In genomic region chr13:54563286-54563685, GRCh38 we compare ENCODE assay signal across 28 cellular contexts.
"Had no signal": no experiment of that assay in that cellular context is flagged by ENCODE, and none has a peak within 500 bp of the region (broad histone marks: within the 10 kb centered on the region; RNA-seq: fewer than 3 reads in every experiment).

No MANE protein-coding gene starts in this region.

- H3K36me3 Mint-ChIP-seq: stimulated activated memory B cell treated with anti-CD40 and anti-IgM and Interleukin-4, amounts not matched to agents 10 μg/mL and 1 μg/mL and 100 μg/mL, for 72 hours had no signal

- H3K4me1 ChIP-seq: gastroesophageal sphincter, heart left ventricle, left lung, psoas muscle, spleen, tibial nerve, upper lobe of left lung, uterus had no signal

- H3K4me2 ChIP-seq: hepatocyte had no signal

- FAIRE-seq: colon, islet of Langerhans had no signal

- H3K4me3 Mint-ChIP-seq: naive thymus-derived CD4-positive, alpha-beta T cell; nephron; stimulated activated memory B cell treated with anti-CD40 and anti-IgM and Interleukin-4, amounts not matched to agents 10 μg/mL and 1 μg/mL and 100 μg/mL, for 72 hours; stimulated activated naive CD8-positive, alpha-beta T cell treated with anti-CD3 and anti-CD28 coated beads, Interleukin-15, Interleukin-2, amounts not matched to agents 100 ng/mL and 50 ng/mL, for 24 hours had no signal

- H3K4me1 Mint-ChIP-seq: naive thymus-derived CD4-positive, alpha-beta T cell; nephron; stimulated activated memory B cell treated with anti-CD40 and anti-IgM and Interleukin-4, amounts not matched to agents 10 μg/mL and 1 μg/mL and 100 μg/mL, for 72 hours had no signal

- H2AFZ ChIP-seq: hepatocyte had no signal

- H3K79me2 ChIP-seq: hepatocyte had no signal

- H3K27ac Mint-ChIP-seq: naive thymus-derived CD4-positive, alpha-beta T cell; nephron; stimulated activated memory B cell treated with anti-CD40 and anti-IgM and Interleukin-4, amounts not matched to agents 10 μg/mL and 1 μg/mL and 100 μg/mL, for 72 hours; stimulated activated naive CD8-positive, alpha-beta T cell treated with anti-CD3 and anti-CD28 coated beads, Interleukin-15, Interleukin-2, amounts not matched to agents 100 ng/mL and 50 ng/mL, for 24 hours had no signal

- DNase-seq: dorsolateral prefrontal cortex; effector CD4-positive, alpha-beta T cell; foreskin fibroblast; heart left ventricle; left cardiac atrium; left lung; mesendoderm; midbrain; naive thymus-derived CD4-positive, alpha-beta T cell; nucleus accumbens; posterior cingulate gyrus; psoas muscle; right cardiac atrium; spleen; stimulated activated CD4-positive, alpha-beta T cell treated with anti-CD3 and anti-CD28 coated beads, Interleukin-4, amount 100 ng/mL, for 4 hours; upper lobe of left lung; uterus had no signal

- H3K27ac ChIP-seq: dorsolateral prefrontal cortex, gastroesophageal sphincter, heart left ventricle, hepatocyte, left lung, psoas muscle, skin epidermis, spleen, thoracic aorta, tibial nerve, upper lobe of left lung, uterus had no signal

- H3K9me3 Mint-ChIP-seq: nephron; stimulated activated memory B cell treated with anti-CD40 and anti-IgM and Interleukin-4, amounts not matched to agents 10 μg/mL and 1 μg/mL and 100 μg/mL, for 72 hours had no signal

- H3K27me3 Mint-ChIP-seq: naive thymus-derived CD4-positive, alpha-beta T cell; stimulated activated memory B cell treated with anti-CD40 and anti-IgM and Interleukin-4, amounts not matched to agents 10 μg/mL and 1 μg/mL and 100 μg/mL, for 72 hours; stimulated activated naive CD8-positive, alpha-beta T cell treated with anti-CD3 and anti-CD28 coated beads, Interleukin-15, Interleukin-2, amounts not matched to agents 100 ng/mL and 50 ng/mL, for 24 hours had no signal

- H3K9me3 ChIP-seq: gastroesophageal sphincter, heart left ventricle, psoas muscle, thoracic aorta, tibial nerve, upper lobe of left lung, uterus had no signal

- ATAC-seq: esophagus mucosa; gastroesophageal sphincter; heart left ventricle; left cardiac atrium; left lung; naive thymus-derived CD4-positive, alpha-beta T cell; psoas muscle; right cardiac atrium; stimulated activated memory B cell treated with anti-CD40 and anti-IgM and Interleukin-4, amounts not matched to agents 10 μg/mL and 1 μg/mL and 100 μg/mL, for 72 hours had no signal

- H3K36me3 ChIP-seq: gastroesophageal sphincter, heart left ventricle, left lung, spleen, thoracic aorta, tibial nerve, upper lobe of left lung, uterus had no signal

- H3K4me3 ChIP-seq: dorsolateral prefrontal cortex, gastroesophageal sphincter, heart left ventricle, hepatocyte, left lung, psoas muscle, skin epidermis, spleen, thoracic aorta, tibial nerve, upper lobe of left lung, uterus had no signal

- H3K27me3 ChIP-seq: dorsolateral prefrontal cortex, gastroesophageal sphincter, heart left ventricle, hepatocyte, left lung, spleen, tibial nerve, upper lobe of left lung, uterus had no signal
